Comparison of ENCODE assay signal across 7 cellular contexts in the genomic region with DNA sequence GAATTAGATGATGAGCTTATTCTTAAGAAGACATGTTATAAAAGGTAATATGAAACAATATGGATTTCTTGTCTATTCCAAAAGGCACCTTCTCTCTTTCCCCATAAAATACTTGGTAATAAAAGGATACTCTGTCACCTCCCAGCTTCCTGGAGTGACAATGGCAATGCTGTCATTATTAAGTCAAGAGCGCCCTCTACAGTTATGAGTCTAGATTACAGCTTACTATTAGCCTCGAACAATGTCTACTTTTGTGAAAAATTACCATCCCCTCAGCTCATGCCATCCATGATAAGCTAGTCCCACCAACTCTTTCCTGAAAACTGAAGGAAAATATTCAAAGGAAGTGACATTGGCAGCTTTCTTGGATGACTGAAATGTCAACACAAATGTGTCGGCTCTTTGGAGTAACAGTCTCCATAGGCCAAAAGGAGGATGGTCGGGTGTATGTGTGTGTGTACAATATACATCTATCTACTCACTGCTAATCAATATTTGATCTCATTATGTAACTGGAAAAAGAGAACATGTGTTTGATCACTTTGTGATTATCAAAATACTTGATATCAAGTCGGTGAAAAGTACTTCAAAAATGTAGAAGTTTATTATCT. TPM values are rescaled to one million over a fixed set of nuclear protein-coding genes. Genes with fewer than 3 reads are reported as not detected.
DNase-seq lines count a peak whose midpoint lies in the region; ATAC-seq, FAIRE-seq and TF ChIP-seq lines count a peak whose summit lies in the region.

No MANE protein-coding gene starts in this region.

- H3K36me3 ChIP-seq in breast epithelium (no peaks in the 10 kb centered on the region), left lung (no peaks in the 10 kb centered on the region)

- ATAC-seq in HG03103 (IDR thresholded peaks at IDR 0.05; ENCODE audit: low read depth, unreplicated experiment) (peak; percentile 51), left lung (peak; percentile 81)

- no peak for TF ChIP-seq POLR2A in breast epithelium (IDR thresholded peaks at IDR 0.05)

- H3K9me3 ChIP-seq in breast epithelium (no peaks in the 10 kb centered on the region), left lung (no peaks in the 10 kb centered on the region)

- H3K4me1 ChIP-seq in breast epithelium (no peaks in the 10 kb centered on the region), left lung (peaks cover 0 to 4% of the 10 kb centered on the region in 2 donors)

- no peak overlapping the region for H3K27ac ChIP-seq in breast epithelium
- H3K27ac ChIP-seq in left lung, result no peak overlapping the region

- H3K27me3 ChIP-seq in breast epithelium (no peaks in the 10 kb centered on the region), left lung (no peaks in the 10 kb centered on the region)

- DNase-seq in NCI-H526 treated with DMSO at 0.1 percent for 48 hours (lab: John Stamatoyannopoulos, UW) (peak; percentile 38), breast epithelium (ENCODE audit: low spot score in 2 of 2) (no peak), left lung (no peak), epidermal melanocyte (ENCODE audit: insufficient read length, low spot score) (no peak)
- no peak for DNase-seq in stimulated activated naive CD4-positive, alpha-beta T cell treated with Interleukin-2 at 50 U/mL for 16 hours (lab: John Stamatoyannopoulos, UW)

- FAIRE-seq in G401.6 (lab: Jason Lieb, UNC), result peak; percentile 98

- intact Hi-C loops in breast epithelium (cut with DNase I; ENCODE audit: low total_unique reads), result no loop called here
- intact Hi-C loops in left lung (cut with DNase I), result no loop called here

- H3K4me3 ChIP-seq in breast epithelium (no peak overlapping the region), left lung (no peak overlapping the region)

- TF ChIP-seq CTCF in breast epithelium (IDR thresholded peaks at IDR 0.05), result peak; percentile 50 to 77 (median 66)
- peak; percentile 56 to 67 for TF ChIP-seq CTCF in left lung (IDR thresholded peaks at IDR 0.05)

RNA-seq across cellular contexts. Expression of a gene that starts 48.7 kb away (rescaled TPM):
- 1 to 10 TPM; 2.0 to 4.3 (median 2.9) TPM for total RNA-seq in breast epithelium
- total RNA-seq in left lung, result 10 to 100 TPM in 1 of 2 donors, 1 to 10 TPM in 1; 2.7 to 12.7 TPM
